Comparison of ENCODE assay signal across 16 cellular contexts in the genomic region with DNA sequence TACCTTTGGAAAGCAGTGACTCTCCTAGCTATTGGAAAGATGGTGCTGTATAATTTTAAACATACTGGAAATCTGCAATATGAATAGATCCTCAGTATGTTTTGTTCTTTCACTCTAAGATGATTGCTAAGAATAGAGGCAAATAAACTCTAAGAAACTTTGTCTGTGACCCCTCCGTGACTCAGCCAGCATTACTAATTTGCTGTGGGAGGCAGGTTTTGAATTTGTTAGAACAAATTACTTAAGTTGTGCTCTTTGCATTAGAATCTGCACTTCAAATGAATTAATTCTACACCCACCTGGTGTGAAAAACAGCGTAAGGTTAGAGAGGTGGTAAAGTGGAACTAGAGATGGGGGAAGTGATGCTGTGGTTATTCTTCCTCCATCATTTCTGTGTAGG.
"Had no signal": no experiment of that assay in that cellular context is flagged by ENCODE, and none has a peak within 500 bp of the region (broad histone marks: within the 10 kb centered on the region; RNA-seq: fewer than 3 reads in every experiment).

No MANE protein-coding gene starts in this region.

- DNase-seq: activated CD4-positive, alpha-beta T cell treated with anti-CD3 and anti-CD28 coated beads, Interleukin-2, amount 50 U/mL, for 1 hour; activated effector memory CD4-positive, alpha-beta T cell treated with Interleukin-2 at 50 U/mL for 16 hours; activated T-cell treated with anti-CD3 and anti-CD28 coated beads, Interleukin-2, amount 50 U/mL, for 1 hour; effector memory CD4-positive, alpha-beta T cell; left ventricle myocardium inferior; mesenchymal stem cell; nephron progenitor cell; SK-N-SH; stimulated activated CD4-positive, alpha-beta T cell treated with anti-CD3 and anti-CD28 coated beads, Interleukin-4, amount 100 ng/mL, for 4 hours; stimulated activated naive CD8-positive, alpha-beta T cell treated with anti-CD3 and anti-CD28 coated beads, Interleukin-15, amount 100 ng/mL, for 72 hours; T-helper 17 cell had no signal

- H3K27ac ChIP-seq: epithelial cell of prostate, left ventricle myocardium inferior, skin epidermis, thoracic aorta had no signal

- H3K9me3 Mint-ChIP-seq: activated naive CD4-positive, alpha-beta T cell treated with anti-CD3 and anti-CD28 coated beads, Interleukin-2, amount 50 U/mL, for 24 hours; central memory CD8-positive, alpha-beta T cell had no signal

- H3K4me1 Mint-ChIP-seq: activated naive CD4-positive, alpha-beta T cell treated with anti-CD3 and anti-CD28 coated beads, Interleukin-2, amount 50 U/mL, for 24 hours; central memory CD8-positive, alpha-beta T cell; nephron progenitor cell; T-helper 17 cell had no signal

- H3K27ac Mint-ChIP-seq: activated naive CD4-positive, alpha-beta T cell treated with anti-CD3 and anti-CD28 coated beads, Interleukin-2, amount 50 U/mL, for 24 hours; nephron progenitor cell; stimulated activated naive CD8-positive, alpha-beta T cell treated with anti-CD3 and anti-CD28 coated beads, Interleukin-15, amount 100 ng/mL, for 72 hours; T-helper 17 cell had no signal

- H3K4me1 ChIP-seq: left ventricle myocardium inferior had no signal

- ATAC-seq: stimulated activated naive CD8-positive, alpha-beta T cell treated with anti-CD3 and anti-CD28 coated beads, Interleukin-15, amount 100 ng/mL, for 72 hours; T-helper 17 cell had no signal

- H3K36me3 Mint-ChIP-seq: activated naive CD4-positive, alpha-beta T cell treated with anti-CD3 and anti-CD28 coated beads, Interleukin-2, amount 50 U/mL, for 24 hours had no signal

- H3K9me3 ChIP-seq: SK-N-SH, thoracic aorta had no signal

- H3K4me3 Mint-ChIP-seq: activated naive CD4-positive, alpha-beta T cell treated with anti-CD3 and anti-CD28 coated beads, Interleukin-2, amount 50 U/mL, for 24 hours; central memory CD8-positive, alpha-beta T cell; nephron progenitor cell; stimulated activated naive CD8-positive, alpha-beta T cell treated with anti-CD3 and anti-CD28 coated beads, Interleukin-15, amount 100 ng/mL, for 72 hours; T-helper 17 cell had no signal

- H3K27me3 Mint-ChIP-seq: stimulated activated naive CD8-positive, alpha-beta T cell treated with anti-CD3 and anti-CD28 coated beads, Interleukin-15, amount 100 ng/mL, for 72 hours had no signal

- H3K4me3 ChIP-seq: left ventricle myocardium inferior, skin epidermis, thoracic aorta had no signal

- H3K36me3 ChIP-seq: left ventricle myocardium inferior, thoracic aorta had no signal
